In genomic region chrX:40172980-40173661, GRCh38 we compare ENCODE assay signal across 9 cellular contexts.
DNase-seq lines count a peak whose midpoint lies in the region; ATAC-seq, FAIRE-seq and TF ChIP-seq lines count a peak whose summit lies in the region.
"Had no signal": no experiment of that assay in that cellular context is flagged by ENCODE, and none has a peak within 500 bp of the region (broad histone marks: within the 10 kb centered on the region; RNA-seq: fewer than 3 reads in every experiment).

No MANE protein-coding gene starts in this region.

- H3K4me2 ChIP-seq in GM12878 (ENCODE audit: control insufficient read depth, insufficient read depth): peak overlapping the region; percentile 83

- no peak for TF ChIP-seq EP300 in GM12878 (IDR thresholded peaks at IDR 0.05; ENCODE audit: borderline replicate concordance in 1 of 2, control insufficient read depth in 1 of 2, low read depth in 2 of 2, low read length in 2 of 2)

- POLR2A ChIA-PET in GM12878 (lab: Charles Lee): no interaction called here

- peaks cover 23% of the 10 kb centered on the region for H3K79me2 ChIP-seq in GM12878 (ENCODE audit: control insufficient read depth, insufficient read depth, low read length)

- DNase-seq in left ventricle myocardium inferior: no peak
- no peak for DNase-seq in left ventricle myocardium superior
- DNase-seq in GM12878 (ENCODE audit: low read depth, low spot score): no peak
- DNase-seq in testis: no peak
- no peak for DNase-seq in NCI-H1417 (lab: John Stamatoyannopoulos, UW)
- DNase-seq: activated CD4-positive, alpha-beta T cell treated with anti-CD3 and anti-CD28 coated beads for 1 hour had no signal

- no peak for TF ChIP-seq POLR2A in GM12878 (IDR thresholded peaks at IDR 0.05; ENCODE audit: low read depth, low read length)
- TF ChIP-seq POLR2A in testis (IDR thresholded peaks at IDR 0.05): no peak

- BruUV-seq in GM12878 (replicated peaks; lab: Mats Ljungman, UMichigan): no TSS peak

- FAIRE-seq in GM12878 (lab: Jason Lieb, UNC): no peak

- H3K36me3 ChIP-seq in left ventricle myocardium inferior: no peaks in the 10 kb centered on the region
- H3K36me3 ChIP-seq in GM12878 (ENCODE audit: control insufficient read depth in 2 of 2, insufficient read depth in 2 of 2, low read length in 1 of 2): no peaks in the 10 kb centered on the region
- no peaks in the 10 kb centered on the region for H3K36me3 ChIP-seq in muscle layer of colon (ENCODE audit: insufficient read depth, low read length)
- no peaks in the 10 kb centered on the region for H3K36me3 ChIP-seq in testis (ENCODE audit: low read depth, missing control alignments)

- intact Hi-C loops in left ventricle myocardium inferior (cut with micrococcal nuclease) (no loop called here), left ventricle myocardium superior (cut with micrococcal nuclease) (no loop called here), GM12878 (cut with micrococcal nuclease; ENCODE audit: unreplicated experiment) (loop anchor here (5.0 to 10.0 kb wide), 4 partner anchors 34 to 318 kb away; no protein-coding TSS in a partner anchor), testis (cut with DNase I; ENCODE audit: low total_unique reads) (loop anchor here (10.0 kb wide), 1 partner anchor 92 kb away; no protein-coding TSS in a partner anchor)

- H2AFZ ChIP-seq in GM12878 (ENCODE audit: control insufficient read depth, low read depth, low read length): no peak overlapping the region

- SMC1A ChIA-PET in GM12878 (lab: Charles Lee; ENCODE audit: uncharacterized antibody, unreplicated experiment): no interaction called here

- no peaks in the 10 kb centered on the region for H3K27me3 ChIP-seq in left ventricle myocardium inferior (ENCODE audit: low read depth)
- no peaks in the 10 kb centered on the region for H3K27me3 ChIP-seq in GM12878 (replicated peaks in 1 of 2; ENCODE audit: control insufficient read depth in 2 of 2, insufficient read depth in 2 of 2, low read length in 1 of 2)
- peaks cover 0 to 48% of the 10 kb centered on the region in 2 donors for H3K27me3 ChIP-seq in muscle layer of colon (ENCODE audit: control insufficient read depth in 1 of 2, insufficient read depth in 2 of 2, low read length in 2 of 2)
- no peaks in the 10 kb centered on the region for H3K27me3 ChIP-seq in testis

- TF ChIP-seq CTCF in left ventricle myocardium inferior (IDR thresholded peaks at IDR 0.05; ENCODE audit: borderline replicate concordance): no peak
- TF ChIP-seq CTCF in GM12878 (IDR thresholded peaks at IDR 0.05 in 2 of 3, conservative IDR thresholded peaks at IDR 0.05 in 1 of 3; ENCODE audit: control insufficient read depth in 2 of 3, extremely low read depth in 1 of 3, insufficient read depth in 1 of 3, low read depth in 3 of 3, low read length in 3 of 3): no peak
- TF ChIP-seq CTCF in testis (IDR thresholded peaks at IDR 0.05): no peak

- H3K9ac ChIP-seq in GM12878 (ENCODE audit: control insufficient read depth, insufficient read depth, low read length) (peak overlapping the region; percentile 95), muscle layer of colon (ENCODE audit: low read length) (no peak overlapping the region)

- peaks cover 44% of the 10 kb centered on the region for H3K4me1 ChIP-seq in left ventricle myocardium inferior
- H3K4me1 ChIP-seq in GM12878 (ENCODE audit: control insufficient read depth, insufficient read depth, low read length): peaks cover 13% of the 10 kb centered on the region; the same call in 1 of the 2 replicates
- H3K4me1 ChIP-seq in muscle layer of colon (ENCODE audit: insufficient read depth, low read length): peaks cover 37% of the 10 kb centered on the region
- H3K4me1 ChIP-seq in testis: no peaks in the 10 kb centered on the region

- CTCF ChIA-PET in GM12878 (lab: Yijun Ruan, JAX): no interaction called here

- peak overlapping the region; percentile 97 for H3K27ac ChIP-seq in left ventricle myocardium inferior (replicated peaks)
- peak overlapping the region; percentile 96 for H3K27ac ChIP-seq in GM12878 (ENCODE audit: control insufficient read depth, insufficient read depth)
- H3K27ac ChIP-seq in muscle layer of colon (ENCODE audit: low read depth, low read length): peak overlapping the region; percentile 68
- peak overlapping the region in 1 of 2 donors; percentile 72 for H3K27ac ChIP-seq in testis

- RAD21 ChIA-PET in GM12878 (lab: Charles Lee; ENCODE audit: unreplicated experiment): no interaction called here

- H3K4me3 ChIP-seq in left ventricle myocardium inferior (peak overlapping the region; percentile 68), GM12878 (peak overlapping the region; percentile 61; the same call in 1 of the 2 replicates), muscle layer of colon (ENCODE audit: low read depth in 1 of 2, low read length in 2 of 2) (peak overlapping the region in 1 of 2 donors; percentile 43), testis (peak overlapping the region in 1 of 2 donors; percentile 58)

- ATAC-seq in left ventricle myocardium superior: no peak
- no peak for ATAC-seq in GM12878
- no peak for ATAC-seq in HG02938 (IDR thresholded peaks at IDR 0.05; ENCODE audit: unreplicated experiment)
- ATAC-seq in GM19467 (IDR thresholded peaks at IDR 0.05; ENCODE audit: unreplicated experiment): no peak

- 57% methylated on average over 14 of the region's 14 CpGs for WGBS in GM12878 (ENCODE audit: insufficient coverage, insufficient replicate concordance, low lambda C conversion rate, missing lambda C conversion rate)
- WGBS in testis, 2 donors: 62 to 65% methylated on average over 10 to 14 of the region's 14 CpGs

- in situ Hi-C loops in GM12878 (cut with MboI): no loop called here

- no peak for TF ChIP-seq RAD21 in GM12878 (IDR thresholded peaks at IDR 0.05; ENCODE audit: insufficient read depth, low read depth, low read length)

- H4K20me1 ChIP-seq in GM12878 (ENCODE audit: control insufficient read depth, insufficient read depth): no peaks in the 10 kb centered on the region

- H3K9me3 ChIP-seq in left ventricle myocardium inferior (replicated peaks) (no peaks in the 10 kb centered on the region), GM12878 (replicated peaks; ENCODE audit: control insufficient read depth, insufficient read depth, low read length) (no peaks in the 10 kb centered on the region; the same call in 2 of the 3 replicates), muscle layer of colon (ENCODE audit: low read length) (no peaks in the 10 kb centered on the region), testis (no peaks in the 10 kb centered on the region)

TF ChIP-seq in GM12878, 131 proteins besides CTCF, POLR2A, EP300 and RAD21:
- TF ChIP-seq POLR2AphosphoS5 (IDR thresholded peaks at IDR 0.05; ENCODE audit: low read length) (peak; percentile 21; the same call in 1 of the 2 replicates), PBX3 (IDR thresholded peaks at IDR 0.05; ENCODE audit: insufficient replicate concordance, low read depth, low read length) (no peak)

Comparison
In these comparisons a context has a peak if more than half of its experiments do, and no peak if none do; other contexts are left out.
1. intact Hi-C loops: an anchor here in GM12878 (5.0 to 10.0 kb wide) and testis (10.0 kb wide); none called in left ventricle myocardium inferior and left ventricle myocardium superior.